Comparison of ENCODE assay signal across 37 cellular contexts in the genomic region with DNA sequence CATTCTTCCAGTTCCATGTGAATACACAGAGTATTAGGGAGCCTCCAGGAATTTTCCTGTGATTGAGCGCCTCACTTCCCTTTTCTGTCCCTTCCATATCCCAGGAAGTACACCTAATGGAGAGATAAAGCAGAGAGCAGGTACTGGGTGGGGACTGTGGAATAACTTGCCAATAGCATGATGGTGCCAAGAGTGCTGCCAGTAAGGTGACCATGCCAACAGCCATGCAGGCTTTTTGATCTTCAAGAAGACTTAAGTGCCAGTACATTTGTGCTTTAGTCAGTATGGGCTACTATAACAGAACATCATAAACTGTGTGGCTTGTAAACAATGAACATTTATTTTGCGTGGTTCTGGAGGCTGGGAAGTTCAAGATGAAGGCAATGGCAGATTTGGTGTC.
"Had no signal": no experiment of that assay in that cellular context is flagged by ENCODE, and none has a peak within 500 bp of the region (broad histone marks: within the 10 kb centered on the region; RNA-seq: fewer than 3 reads in every experiment).

No MANE protein-coding gene starts in this region.

- H3K9me3 Mint-ChIP-seq: activated naive CD4-positive, alpha-beta T cell treated with anti-CD3 and anti-CD28 coated beads for 36 hours; activated naive CD4-positive, alpha-beta T cell treated with anti-CD3 and anti-CD28 coated beads, Interleukin-2, amount 10 ng/mL, durations not matched to agents 7 days and 5 days; activated naive CD4-positive, alpha-beta T cell treated with anti-CD3 and anti-CD28 coated beads, Interleukin-2, amount 50 U/mL, for 24 hours; activated naive CD8-positive, alpha-beta T cell treated with anti-CD3 and anti-CD28 coated beads for 36 hours; activated naive CD8-positive, alpha-beta T cell treated with anti-CD3 and anti-CD28 coated beads, Interleukin-2, amount 10 ng/mL, durations not matched to agents 7 days and 5 days; activated naive CD8-positive, alpha-beta T cell treated with anti-CD3 and anti-CD28 coated beads, Interleukin-2, amount 50 U/mL, for 24 hours; activated T-cell treated with anti-CD3 and anti-CD28 coated beads, Interleukin-2, amount 50 U/mL, for 72 hours; activated T-helper 1 cell treated with anti-CD3 and anti-CD28 coated beads, Interleukin-12 subunit alpha, Interleukin-12 subunit beta, Interleukin-2, Interleukin-4 antibody, amounts not matched to agents 30 ng/mL and 10 ng/mL and 1 ng/mL, durations not matched to agents 14 hours and 24 hours and 36 hours; activated T-helper 2 cell treated with anti-CD3 and anti-CD28 coated beads, Interferon-gamma antibody, Interleukin-2, Interleukin-4, amounts not matched to agents 10 μg/mL and 5 μg/mL and 100 μg/mL, durations not matched to agents 14 hours and 24 hours and 36 hours; brain had no signal

- DNase-seq: activated effector memory CD4-positive, alpha-beta T cell treated with anti-CD3 and anti-CD28 coated beads, Interleukin-2, amount 50 U/mL, for 16 hours; activated effector memory CD4-positive, alpha-beta T cell treated with Interleukin-2 at 50 U/mL for 16 hours; activated gamma-delta T cell; activated gamma-delta T cell treated with Interleukin-2 at 50 U/mL for 16 hours; activated naive CD4-positive, alpha-beta T cell; activated naive CD4-positive, alpha-beta T cell treated with anti-CD3 and anti-CD28 coated beads for 36 hours; activated naive CD4-positive, alpha-beta T cell treated with anti-CD3 and anti-CD28 coated beads, Interleukin-2, amount 10 ng/mL, durations not matched to agents 7 days and 5 days; activated naive CD4-positive, alpha-beta T cell treated with anti-CD3 and anti-CD28 coated beads, Interleukin-2, amount 50 U/mL, for 16 hours; activated naive CD4-positive, alpha-beta T cell treated with Interleukin-2 at 50 U/mL for 16 hours; activated naive CD8-positive, alpha-beta T cell treated with anti-CD3 and anti-CD28 coated beads for 36 hours; activated naive CD8-positive, alpha-beta T cell treated with anti-CD3 and anti-CD28 coated beads, Interleukin-2, amount 10 ng/mL, durations not matched to agents 7 days and 5 days; activated naive CD8-positive, alpha-beta T cell treated with anti-CD3 and anti-CD28 coated beads, Interleukin-2, amount 50 U/mL, for 24 hours; activated T-cell treated with anti-CD3 and anti-CD28 coated beads for 4 hours; activated T-cell treated with anti-CD3 and anti-CD28 coated beads, Interleukin-2, amount 50 U/mL, for 1 hour; activated T-cell treated with anti-CD3 and anti-CD28 coated beads, Interleukin-2, amount 50 U/mL, for 24 hours; activated T-cell treated with anti-CD3 and anti-CD28 coated beads, Interleukin-2, amount 50 U/mL, for 4 hours; activated T-cell treated with anti-CD3 and anti-CD28 coated beads, Interleukin-2, amount 50 U/mL, for 48 hours; activated T-cell treated with anti-CD3 and anti-CD28 coated beads, Interleukin-2, amount 50 U/mL, for 72 hours; adrenal gland; amniotic stem cell; amygdala; anterior cingulate cortex; aorta; body of pancreas; brain microvascular endothelial cell; central memory CD4-positive, alpha-beta T cell had no signal

- H3K27me3 ChIP-seq: adrenal gland, ascending aorta, body of pancreas, brain microvascular endothelial cell, breast epithelium, cardiac muscle cell had no signal

- H3K4me3 ChIP-seq: adrenal gland, ascending aorta, body of pancreas, breast epithelium, cardiac muscle cell had no signal

- H3K36me3 Mint-ChIP-seq: activated naive CD4-positive, alpha-beta T cell treated with anti-CD3 and anti-CD28 coated beads, Interleukin-2, amount 10 ng/mL, durations not matched to agents 7 days and 5 days; activated naive CD4-positive, alpha-beta T cell treated with anti-CD3 and anti-CD28 coated beads, Interleukin-2, amount 50 U/mL, for 24 hours; activated naive CD4-positive, alpha-beta T cell treated with anti-CD3 and anti-CD28 coated beads, Interleukin-2, amount 50 U/mL, for 72 hours; activated naive CD8-positive, alpha-beta T cell; activated naive CD8-positive, alpha-beta T cell treated with anti-CD3 and anti-CD28 coated beads for 36 hours; activated naive CD8-positive, alpha-beta T cell treated with anti-CD3 and anti-CD28 coated beads, Interleukin-2, amount 10 ng/mL, durations not matched to agents 7 days and 5 days; brain had no signal

- H3K4me3 Mint-ChIP-seq: activated naive CD4-positive, alpha-beta T cell treated with anti-CD3 and anti-CD28 coated beads for 36 hours; activated naive CD4-positive, alpha-beta T cell treated with anti-CD3 and anti-CD28 coated beads, Interleukin-2, amount 10 ng/mL, durations not matched to agents 7 days and 5 days; activated naive CD4-positive, alpha-beta T cell treated with anti-CD3 and anti-CD28 coated beads, Interleukin-2, amount 50 U/mL, for 24 hours; activated naive CD8-positive, alpha-beta T cell; activated naive CD8-positive, alpha-beta T cell treated with anti-CD3 and anti-CD28 coated beads for 36 hours; activated naive CD8-positive, alpha-beta T cell treated with anti-CD3 and anti-CD28 coated beads, Interleukin-2, amount 10 ng/mL, durations not matched to agents 7 days and 5 days; activated naive CD8-positive, alpha-beta T cell treated with anti-CD3 and anti-CD28 coated beads, Interleukin-2, amount 50 U/mL, for 24 hours; activated T-cell treated with anti-CD3 and anti-CD28 coated beads, Interleukin-2, amount 50 U/mL, for 24 hours; activated T-cell treated with anti-CD3 and anti-CD28 coated beads, Interleukin-2, amount 50 U/mL, for 4 hours; activated T-cell treated with anti-CD3 and anti-CD28 coated beads, Interleukin-2, amount 50 U/mL, for 72 hours; activated T-helper 1 cell treated with anti-CD3 and anti-CD28 coated beads, Interleukin-12 subunit alpha, Interleukin-12 subunit beta, Interleukin-2, Interleukin-4 antibody, amounts not matched to agents 30 ng/mL and 10 ng/mL and 1 ng/mL, durations not matched to agents 14 hours and 24 hours and 36 hours; activated T-helper 17 cell treated with anti-CD3 and anti-CD28 coated beads, Interleukin-2, amount 50 U/mL, for 72 hours; brain; central memory CD8-positive, alpha-beta T cell had no signal

- H3K9me3 ChIP-seq: adrenal gland, ascending aorta, body of pancreas, breast epithelium had no signal

- H3K4me1 Mint-ChIP-seq: activated naive CD4-positive, alpha-beta T cell treated with anti-CD3 and anti-CD28 coated beads, Interleukin-2, amount 10 ng/mL, durations not matched to agents 7 days and 5 days; activated naive CD4-positive, alpha-beta T cell treated with anti-CD3 and anti-CD28 coated beads, Interleukin-2, amount 50 U/mL, for 24 hours; activated naive CD8-positive, alpha-beta T cell treated with anti-CD3 and anti-CD28 coated beads for 36 hours; activated naive CD8-positive, alpha-beta T cell treated with anti-CD3 and anti-CD28 coated beads, Interleukin-2, amount 10 ng/mL, durations not matched to agents 7 days and 5 days; activated naive CD8-positive, alpha-beta T cell treated with anti-CD3 and anti-CD28 coated beads, Interleukin-2, amount 50 U/mL, for 24 hours; activated T-helper 17 cell treated with anti-CD3 and anti-CD28 coated beads, Interleukin-2, amount 50 U/mL, for 72 hours; brain; central memory CD8-positive, alpha-beta T cell had no signal

- H3K4me1 ChIP-seq: adrenal gland, body of pancreas, breast epithelium had no signal

- ATAC-seq: activated naive CD4-positive, alpha-beta T cell treated with anti-CD3 and anti-CD28 coated beads, Interleukin-2, amount 50 U/mL, for 72 hours; activated naive CD8-positive, alpha-beta T cell treated with anti-CD3 and anti-CD28 coated beads, Interleukin-2, amount 50 U/mL, for 24 hours; activated T-cell treated with anti-CD3 and anti-CD28 coated beads, Interleukin-2, amount 50 U/mL, for 4 hours; activated T-cell treated with anti-CD3 and anti-CD28 coated beads, Interleukin-2, amount 50 U/mL, for 72 hours; activated T-helper 17 cell treated with anti-CD3 and anti-CD28 coated beads, Interleukin-2, amount 50 U/mL, for 72 hours; body of pancreas had no signal

- H3K27ac ChIP-seq: adrenal gland, ascending aorta, body of pancreas, brain microvascular endothelial cell, breast epithelium, cardiac muscle cell had no signal

- H3K27me3 Mint-ChIP-seq: activated naive CD4-positive, alpha-beta T cell treated with anti-CD3 and anti-CD28 coated beads, Interleukin-2, amount 10 ng/mL, durations not matched to agents 7 days and 5 days; activated naive CD4-positive, alpha-beta T cell treated with anti-CD3 and anti-CD28 coated beads, Interleukin-2, amount 50 U/mL, for 24 hours; activated naive CD8-positive, alpha-beta T cell; activated naive CD8-positive, alpha-beta T cell treated with anti-CD3 and anti-CD28 coated beads for 36 hours; activated naive CD8-positive, alpha-beta T cell treated with anti-CD3 and anti-CD28 coated beads, Interleukin-2, amount 10 ng/mL, durations not matched to agents 7 days and 5 days; activated naive CD8-positive, alpha-beta T cell treated with anti-CD3 and anti-CD28 coated beads, Interleukin-2, amount 50 U/mL, for 24 hours; activated T-cell treated with anti-CD3 and anti-CD28 coated beads, Interleukin-2, amount 50 U/mL, for 24 hours; activated T-helper 17 cell treated with anti-CD3 and anti-CD28 coated beads, Interleukin-2, amount 50 U/mL, for 72 hours; brain; central memory CD8-positive, alpha-beta T cell had no signal

- H3K36me3 ChIP-seq: adrenal gland, ascending aorta, brain microvascular endothelial cell, breast epithelium, cardiac muscle cell had no signal

- H3K27ac Mint-ChIP-seq: activated naive CD4-positive, alpha-beta T cell treated with anti-CD3 and anti-CD28 coated beads for 36 hours; activated naive CD4-positive, alpha-beta T cell treated with anti-CD3 and anti-CD28 coated beads, Interleukin-2, amount 10 ng/mL, durations not matched to agents 7 days and 5 days; activated naive CD4-positive, alpha-beta T cell treated with anti-CD3 and anti-CD28 coated beads, Interleukin-2, amount 50 U/mL, for 24 hours; activated naive CD4-positive, alpha-beta T cell treated with anti-CD3 and anti-CD28 coated beads, Interleukin-2, amount 50 U/mL, for 72 hours; activated naive CD8-positive, alpha-beta T cell; activated naive CD8-positive, alpha-beta T cell treated with anti-CD3 and anti-CD28 coated beads for 36 hours; activated naive CD8-positive, alpha-beta T cell treated with anti-CD3 and anti-CD28 coated beads, Interleukin-2, amount 10 ng/mL, durations not matched to agents 7 days and 5 days; activated naive CD8-positive, alpha-beta T cell treated with anti-CD3 and anti-CD28 coated beads, Interleukin-2, amount 50 U/mL, for 24 hours; activated T-cell treated with anti-CD3 and anti-CD28 coated beads, Interleukin-2, amount 50 U/mL, for 24 hours; activated T-cell treated with anti-CD3 and anti-CD28 coated beads, Interleukin-2, amount 50 U/mL, for 72 hours; activated T-helper 1 cell treated with anti-CD3 and anti-CD28 coated beads, Interleukin-12 subunit alpha, Interleukin-12 subunit beta, Interleukin-2, Interleukin-4 antibody, amounts not matched to agents 30 ng/mL and 10 ng/mL and 1 ng/mL, durations not matched to agents 14 hours and 24 hours and 36 hours; activated T-helper 17 cell treated with anti-CD3 and anti-CD28 coated beads, Interleukin-2, amount 50 U/mL, for 72 hours; activated T-helper 2 cell treated with anti-CD3 and anti-CD28 coated beads, Interferon-gamma antibody, Interleukin-2, Interleukin-4, amounts not matched to agents 10 μg/mL and 5 μg/mL and 100 μg/mL, durations not matched to agents 14 hours and 24 hours and 36 hours; brain had no signal
